ENCODE assay signal across 19 cellular contexts in genomic region chr7:79268730-79269129, GRCh38.
DNase-seq lines count a peak whose midpoint lies in the region; ATAC-seq and TF ChIP-seq lines count a peak whose summit lies in the region.
"Had no signal": no experiment of that assay in that cellular context is flagged by ENCODE, and none has a peak within 500 bp of the region (broad histone marks: within the 10 kb centered on the region; RNA-seq: fewer than 3 reads in every experiment).

No MANE protein-coding gene starts in this region.

- no peak for ATAC-seq in IMR-90 (ENCODE audit: low read depth)
- no peak for ATAC-seq in GM21528 (IDR thresholded peaks at IDR 0.05; ENCODE audit: low FRiP score, unreplicated experiment)
- ATAC-seq: PC-3 had no signal

- H2AK5ac ChIP-seq in IMR-90 (ENCODE audit: low read depth, low read length), result no peak overlapping the region

- no peak for TF ChIP-seq RAD21 in IMR-90 (IDR thresholded peaks at IDR 0.05; ENCODE audit: low read length)

- H3K56ac ChIP-seq in IMR-90 (ENCODE audit: extremely low read depth, insufficient read depth, low read length), result no peak overlapping the region

- H3K4ac ChIP-seq in IMR-90 (ENCODE audit: low read depth, low read length), result no peak overlapping the region

- no peaks in the 10 kb centered on the region for H4K20me1 ChIP-seq in IMR-90 (ENCODE audit: insufficient read depth, low read length)
- H4K20me1 ChIP-seq: BLaER1 had no signal

- peaks cover 12 to 20% of the 10 kb centered on the region in 2 experiments for H3K79me1 ChIP-seq in IMR-90 (ENCODE audit: low read depth in 1 of 2, low read length in 2 of 2)

- no peak overlapping the region for H2AK9ac ChIP-seq in IMR-90 (replicated peaks; ENCODE audit: low read depth, low read length, poor library complexity)

- H2BK20ac ChIP-seq in IMR-90 (ENCODE audit: low read depth, low read length), result peak overlapping the region; percentile 0

- peak overlapping the region; percentile 60; the same call in 1 of the 2 replicates for H3K4me2 ChIP-seq in IMR-90 (ENCODE audit: low read depth, low read length)
- H3K4me2 ChIP-seq: BLaER1, KMS-11, SK-N-SH had no signal

- no TSS peak for BruUV-seq in IMR-90 (replicated peaks; lab: Mats Ljungman, UMichigan)

- TF ChIP-seq CTCF in IMR-90 (conservative IDR thresholded peaks at IDR 0.05; ENCODE audit: low read depth, low read length) (no peak), ovary (IDR thresholded peaks at IDR 0.05) (no peak)

- WGBS in IMR-90 (ENCODE audit: extremely low coverage in 2 of 2, insufficient read length in 1 of 2), 2 experiments, result no CpG with 5 or more reads among the region's 6 CpGs
- WGBS in ovary, 3 donors, result 59 to 79% (median 64%) methylated on average over 6 of the region's 6 CpGs

- H3K18ac ChIP-seq in IMR-90 (ENCODE audit: low read depth, low read length), result peak overlapping the region; percentile 57; the same call in 1 of the 2 replicates

- peak; percentile 53 for DNase-seq in DMS153 (lab: John Stamatoyannopoulos, UW)
- DNase-seq in DMS153 treated with DMSO at 0.1 percent for 48 hours (lab: John Stamatoyannopoulos, UW; ENCODE audit: unreplicated experiment), result no peak
- no peak for DNase-seq in IMR-90
- peak; percentile 94 for DNase-seq in NCI-H748 treated with DMSO at 0.1 percent for 48 hours (lab: John Stamatoyannopoulos, UW)
- DNase-seq in medulla oblongata (ENCODE audit: extremely low spot score), result peak; percentile 15
- DNase-seq in ovary, result no peak
- DNase-seq in NCI-H1694 (lab: John Stamatoyannopoulos, UW), result no peak
- DNase-seq: DND-41, GDM1, NCI-H1092 treated with DMSO at 0.1 percent for 48 hours, NCI-H2171, NCI-H510A treated with DMSO at 0.1 percent for 48 hours, PC-3, SK-N-SH, T-helper 1 cell had no signal

- no peak overlapping the region for H2BK15ac ChIP-seq in IMR-90 (ENCODE audit: low read depth, low read length)

- dilution Hi-C loops in IMR-90 (cut with HindIII; ENCODE audit: low sequenced_read_pairs, unreplicated experiment), result no loop called here

- H3K9me3 ChIP-seq in IMR-90 (ENCODE audit: control insufficient read depth, insufficient read depth, low read length), result no peaks in the 10 kb centered on the region; the same call in 1 of the 2 replicates
- H3K9me3 ChIP-seq in ovary, result no peaks in the 10 kb centered on the region
- H3K9me3 ChIP-seq: BLaER1, SK-N-SH had no signal

- H2BK120ac ChIP-seq in IMR-90 (ENCODE audit: low read depth, low read length), result no peak overlapping the region

- H4K5ac ChIP-seq in IMR-90 (ENCODE audit: low read depth, low read length), result 0 out of 2 replicates have a peak overlapping the region, but pooled peaks have one; percentile 7

- no peak overlapping the region for H3K27ac ChIP-seq in IMR-90 (ENCODE audit: insufficient read depth, low read length)
- H3K27ac ChIP-seq in ovary, result no peak overlapping the region
- H3K27ac ChIP-seq: 22Rv1, BLaER1, KMS-11 had no signal

- H3K27me3 ChIP-seq in IMR-90 (ENCODE audit: control insufficient read depth, insufficient read depth, low read length) (no peaks in the 10 kb centered on the region), ovary (no peaks in the 10 kb centered on the region)
- H3K27me3 ChIP-seq: BLaER1 had no signal

- no peak overlapping the region for H2BK5ac ChIP-seq in IMR-90 (ENCODE audit: low read depth, low read length, poor library complexity, severe bottlenecking)

- intact Hi-C loops in IMR-90 (cut with micrococcal nuclease) (no loop called here), ovary (cut with DNase I) (loop anchor here in 1 of 4 donors (10.0 kb wide), 1 partner anchor 64 kb away; no protein-coding TSS in a partner anchor)

- H3K23ac ChIP-seq in IMR-90 (ENCODE audit: low read depth, low read length), result 0 out of 2 replicates have a peak overlapping the region, but pooled peaks have one; percentile 56

- 0 out of 2 replicates have a peak, but pooled peaks cover 4% of the 10 kb centered on the region for H3K9me1 ChIP-seq in IMR-90 (ENCODE audit: insufficient read depth, low read length)

- H3K9ac ChIP-seq in IMR-90 (ENCODE audit: low read depth, low read length), result no peak overlapping the region
- H3K9ac ChIP-seq: BLaER1, KMS-11, SK-N-SH had no signal

- H3K14ac ChIP-seq in IMR-90 (replicated peaks; ENCODE audit: low read depth, low read length), result no peak overlapping the region; the same call in 1 of the 2 replicates

- no peaks in the 10 kb centered on the region for H3K36me3 ChIP-seq in IMR-90 (ENCODE audit: control insufficient read depth, insufficient read depth, low read length)
- H3K36me3 ChIP-seq in ovary, result no peaks in the 10 kb centered on the region
- H3K36me3 ChIP-seq: BLaER1 had no signal

- H4K8ac ChIP-seq in IMR-90 (ENCODE audit: low read depth in 2 of 2, low read length in 2 of 2), result no peak overlapping the region

- H3K4me1 ChIP-seq in IMR-90 (ENCODE audit: control insufficient read depth, insufficient read depth, low read length) (peaks cover 4% of the 10 kb centered on the region; the same call in 1 of the 2 replicates), ovary (ENCODE audit: insufficient read depth) (peaks cover 1% of the 10 kb centered on the region)
- H3K4me1 ChIP-seq: BLaER1 had no signal

- H3K4me3 ChIP-seq in IMR-90 (ENCODE audit: insufficient read depth, low read depth, low read length), result no peak overlapping the region
- no peak overlapping the region for H3K4me3 ChIP-seq in ovary
- H3K4me3 ChIP-seq: BLaER1 had no signal

- CTCF ChIA-PET in IMR-90 (lab: Yijun Ruan, JAX), result interaction anchor here (0.6 to 0.7 kb wide), 2 partner anchors 222 to 1042 kb away, joined by 3 to 7 read pairs; no protein-coding TSS in a partner anchor

- no peak overlapping the region for H4K91ac ChIP-seq in IMR-90 (ENCODE audit: insufficient read depth, low read depth, low read length)

- TF ChIP-seq EP300 in ovary (IDR thresholded peaks at IDR 0.05), result no peak

- no peak for TF ChIP-seq POLR2A in IMR-90 (IDR thresholded peaks at IDR 0.05; ENCODE audit: low read depth, low read length)
- no peak for TF ChIP-seq POLR2A in ovary (IDR thresholded peaks at IDR 0.05)

- in situ Hi-C loops in IMR-90 (cut with MboI; ENCODE audit: low sequenced_read_pairs), result no loop called here

- POLR2A ChIA-PET in IMR-90 (lab: Charles Lee; ENCODE audit: unreplicated experiment), result interaction anchor here (0.7 kb wide), 1 partner anchor 470 kb away, joined by 3 read pairs; no protein-coding TSS in a partner anchor

- H2AFZ ChIP-seq in IMR-90 (replicated peaks; ENCODE audit: low read length, poor library complexity), result no peak overlapping the region

TF ChIP-seq in IMR-90, 13 proteins besides CTCF, POLR2A, EP300 and RAD21:
- TF ChIP-seq RFX5 (IDR thresholded peaks at IDR 0.05; ENCODE audit: low read depth, low read length) (no peak), MAFK (IDR thresholded peaks at IDR 0.05; ENCODE audit: low read depth, low read length) (no peak), CHD1 (IDR thresholded peaks at IDR 0.05; ENCODE audit: low read depth, low read length) (no peak), NFE2L2 (IDR thresholded peaks at IDR 0.05; ENCODE audit: low read depth, low read length) (no peak), MAZ (IDR thresholded peaks at IDR 0.05; ENCODE audit: borderline replicate concordance, low read depth, low read length) (no peak), RCOR1 (IDR thresholded peaks at IDR 0.05; ENCODE audit: insufficient replicate concordance, low read length) (no peak), ELK1 (IDR thresholded peaks at IDR 0.05; ENCODE audit: borderline replicate concordance, low read depth, low read length) (no peak), USF2 (IDR thresholded peaks at IDR 0.05; ENCODE audit: low read depth, low read length) (no peak), BHLHE40 (IDR thresholded peaks at IDR 0.05; ENCODE audit: low read depth, low read length) (no peak), MXI1 (IDR thresholded peaks at IDR 0.05; ENCODE audit: borderline replicate concordance, low read depth, low read length) (no peak)

Comparison
In these comparisons a context has a peak if more than half of its experiments do, and no peak if none do; other contexts are left out.
1. DNase-seq: peak in DMS153 (single experiment), NCI-H748 treated with DMSO at 0.1 percent for 48 hours (single experiment) and medulla oblongata (single experiment); none in DMS153 treated with DMSO at 0.1 percent for 48 hours (single experiment), IMR-90 (single experiment), ovary (0 of 5) and NCI-H1694 (single experiment).